Comparison of ENCODE assay signal across 8 cellular contexts in the genomic region with DNA sequence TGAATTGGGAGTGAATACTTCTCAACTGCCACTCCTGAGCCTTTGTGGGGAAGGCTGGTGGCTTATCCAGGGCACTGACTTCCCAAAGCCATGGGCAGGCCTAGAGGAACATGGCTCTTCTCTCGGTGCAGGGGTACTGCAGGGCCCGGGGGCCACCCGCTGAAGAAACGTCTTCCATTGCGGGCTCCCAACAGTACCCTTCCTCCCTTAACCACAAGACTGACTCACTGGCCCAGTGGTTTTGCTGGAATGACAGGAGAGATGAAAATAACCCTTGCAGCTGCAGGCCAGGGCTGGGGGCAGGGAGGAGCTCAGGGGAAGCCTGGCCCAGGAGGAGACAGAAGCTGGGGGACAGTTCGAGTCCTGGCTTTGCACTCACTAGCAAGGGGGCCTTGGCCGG. TPM values are rescaled to one million over a fixed set of nuclear protein-coding genes. Genes with fewer than 3 reads are reported as not detected.
A peak's percentile ranks its signal among the peaks of the same experiment; 100 is the strongest.
DNase-seq lines count a peak whose midpoint lies in the region; TF ChIP-seq lines count a peak whose summit lies in the region.

No MANE protein-coding gene starts in this region.

- H3K4me3 ChIP-seq in CD8-positive, alpha-beta memory T cell (ENCODE audit: low read length) = no peak overlapping the region
- H3K4me3 ChIP-seq in breast epithelium = no peak overlapping the region
- H3K4me3 ChIP-seq in neutrophil (ENCODE audit: low read depth in 1 of 2, low read length in 1 of 2) = no peak overlapping the region
- no peak overlapping the region for H3K4me3 ChIP-seq in BE2C (ENCODE audit: low read depth, low read length)
- H3K4me3 ChIP-seq in mesendoderm (ENCODE audit: low read length) = no peak overlapping the region

- H3K36me3 ChIP-seq in CD8-positive, alpha-beta memory T cell (ENCODE audit: insufficient read depth, low read length) = peaks cover 4% of the 10 kb centered on the region
- no peaks in the 10 kb centered on the region for H3K36me3 ChIP-seq in breast epithelium
- H3K36me3 ChIP-seq in neutrophil = no peaks in the 10 kb centered on the region
- peaks cover 19% of the 10 kb centered on the region for H3K36me3 ChIP-seq in BE2C
- H3K36me3 ChIP-seq in mesendoderm (ENCODE audit: control insufficient read depth, insufficient read depth, low read length) = no peaks in the 10 kb centered on the region

- no peak overlapping the region for H2BK15ac ChIP-seq in mesendoderm (replicated peaks; ENCODE audit: low read depth)

- H2BK5ac ChIP-seq in mesendoderm (ENCODE audit: low read length) = no peak overlapping the region

- H3K79me1 ChIP-seq in mesendoderm (ENCODE audit: low read length) = no peaks in the 10 kb centered on the region

- H3K36me3 Mint-ChIP-seq in CD8-positive, alpha-beta memory T cell = peaks cover 0 to 37% (median 2%) of the 10 kb centered on the region in 3 donors

- no peaks in the 10 kb centered on the region for H3K79me2 ChIP-seq in mesendoderm (ENCODE audit: control insufficient read depth, insufficient read depth, low read length)

- H4K8ac ChIP-seq in mesendoderm (ENCODE audit: low read depth, low read length) = no peak overlapping the region

- H4K5ac ChIP-seq in mesendoderm (ENCODE audit: low read length) = no peak overlapping the region

- POLR2A ChIA-PET in CD8-positive, alpha-beta memory T cell (lab: Charles Lee) = no interaction called here

- TF ChIP-seq POLR2A in breast epithelium (IDR thresholded peaks at IDR 0.05) = no peak

- no peak overlapping the region for H2BK120ac ChIP-seq in mesendoderm (ENCODE audit: low read depth, low read length)

- no CpG with 5 or more reads among the region's 7 CpGs for WGBS in mesendoderm (ENCODE audit: extremely low coverage, insufficient coverage, low lambda C conversion rate)

- peak overlapping the region in 2 of 8 donors; percentile 29 to 45 for H3K27ac Mint-ChIP-seq in CD8-positive, alpha-beta memory T cell

- H3K9me3 ChIP-seq in CD8-positive, alpha-beta memory T cell (ENCODE audit: low read length) = no peaks in the 10 kb centered on the region
- H3K9me3 ChIP-seq in breast epithelium (no peaks in the 10 kb centered on the region), neutrophil (no peaks in the 10 kb centered on the region), BE2C (no peaks in the 10 kb centered on the region)

- intact Hi-C loops in breast epithelium (cut with DNase I; ENCODE audit: low total_unique reads) = no loop called here

- peaks cover 21% of the 10 kb centered on the region for H3K4me1 ChIP-seq in CD8-positive, alpha-beta memory T cell (ENCODE audit: insufficient read depth, low read length)
- H3K4me1 ChIP-seq in breast epithelium = peaks cover 2 to 38% of the 10 kb centered on the region in 2 donors
- H3K4me1 ChIP-seq in neutrophil (ENCODE audit: control insufficient read depth in 1 of 2, insufficient read depth in 1 of 2, low read depth in 1 of 2, low read length in 1 of 2) = peaks cover 34 to 50% of the 10 kb centered on the region in 2 experiments
- H3K4me1 ChIP-seq in BE2C = peaks cover 9% of the 10 kb centered on the region
- no peaks in the 10 kb centered on the region for H3K4me1 ChIP-seq in mesendoderm (ENCODE audit: control insufficient read depth, low read depth, low read length)

- H3K18ac ChIP-seq in mesendoderm (ENCODE audit: low read length) = no peak overlapping the region

- no peak for DNase-seq in CD8-positive, alpha-beta memory T cell
- DNase-seq in NOMO-1 (lab: John Stamatoyannopoulos, UW; ENCODE audit: unreplicated experiment in 2 of 2) (peak; percentile 85 to 94), breast epithelium (ENCODE audit: low spot score in 2 of 2) (peak in 1 of 2 donors; percentile 61), BE2C (no peak), iPS-NIHi7 (ENCODE audit: extremely low spot score) (no peak), anterior cingulate cortex (lab: John Stamatoyannopoulos, UW) (no peak), mesendoderm (no peak)

- no peaks in the 10 kb centered on the region for H3K9me3 Mint-ChIP-seq in CD8-positive, alpha-beta memory T cell

- no peak overlapping the region for H2AK5ac ChIP-seq in mesendoderm (ENCODE audit: low read length)

- peaks cover 13 to 23% (median 14%) of the 10 kb centered on the region in 3 donors for H3K4me1 Mint-ChIP-seq in CD8-positive, alpha-beta memory T cell

- no peak overlapping the region for H3K4ac ChIP-seq in mesendoderm (ENCODE audit: low read depth, low read length)

- H3K56ac ChIP-seq in mesendoderm (ENCODE audit: low read length) = no peak overlapping the region

- CTCF ChIA-PET in CD8-positive, alpha-beta memory T cell (lab: Charles Lee) = interaction anchor here (0.9 to 6.0 kb wide), 6 partner anchors 63 to 179 kb away, joined by 3 to 116 read pairs (median 4); no protein-coding TSS in a partner anchor

- H3K4me2 ChIP-seq in mesendoderm (ENCODE audit: low read length) = no peak overlapping the region

- no peak overlapping the region for H3K4me3 Mint-ChIP-seq in CD8-positive, alpha-beta memory T cell

- no peak overlapping the region for H3K23ac ChIP-seq in mesendoderm (ENCODE audit: low read length)

- H3K9ac ChIP-seq in mesendoderm (ENCODE audit: low read length) = no peak overlapping the region

- H3K27me3 Mint-ChIP-seq in CD8-positive, alpha-beta memory T cell = no peaks in the 10 kb centered on the region

- TF ChIP-seq CTCF in breast epithelium (IDR thresholded peaks at IDR 0.05) (no peak), neutrophil (IDR thresholded peaks at IDR 0.05) (no peak), BE2C (IDR thresholded peaks at IDR 0.05; ENCODE audit: low read depth, low read length) (no peak)

- no peaks in the 10 kb centered on the region for H3K27me3 ChIP-seq in CD8-positive, alpha-beta memory T cell (ENCODE audit: insufficient read depth, low read length, poor library complexity, severe bottlenecking)
- H3K27me3 ChIP-seq in breast epithelium (no peaks in the 10 kb centered on the region), neutrophil (no peaks in the 10 kb centered on the region), BE2C (no peaks in the 10 kb centered on the region), mesendoderm (ENCODE audit: insufficient read depth, low read length, poor library complexity) (no peaks in the 10 kb centered on the region)

- H3K27ac ChIP-seq in CD8-positive, alpha-beta memory T cell (ENCODE audit: low read depth, low read length) = peak overlapping the region; percentile 20
- H3K27ac ChIP-seq in breast epithelium = peak overlapping the region; percentile 93 to 98
- peak overlapping the region; percentile 58 for H3K27ac ChIP-seq in neutrophil
- H3K27ac ChIP-seq in mesendoderm (ENCODE audit: low read depth, low read length) = no peak overlapping the region

RNA-seq across cellular contexts. Expression of gene TXN2, which starts 13.5 kb away (rescaled TPM):
- 100 to 1,000 TPM; 122 to 126 TPM for total RNA-seq in CD8-positive, alpha-beta memory T cell
- polyA plus RNA-seq in CD8-positive, alpha-beta memory T cell = 127 TPM
- total RNA-seq in breast epithelium = 10 to 100 TPM; 52.3 to 71.1 (median 58.1) TPM
- 356 TPM for polyA plus RNA-seq in BE2C (2012; ENCODE audit: insufficient read depth, insufficient read length, low read depth)
- polyA plus RNA-seq in mesendoderm (2013, experiment 1 of 2) = 46.4 TPM
- 47.9 TPM for polyA plus RNA-seq in mesendoderm (2013, experiment 2 of 2)

RNA-seq across cellular contexts. Expression of gene FOXRED2, which starts 38.9 kb away (rescaled TPM):
- total RNA-seq in CD8-positive, alpha-beta memory T cell = 10 to 100 TPM; 23.7 to 27.6 TPM
- polyA plus RNA-seq in CD8-positive, alpha-beta memory T cell = 1.8 TPM
- total RNA-seq in breast epithelium = 1 to 10 TPM; 4.9 to 9.9 (median 6.1) TPM
- 19.5 TPM for polyA plus RNA-seq in BE2C (2012; ENCODE audit: insufficient read depth, insufficient read length, low read depth)
- 11.4 TPM for polyA plus RNA-seq in mesendoderm (2013, experiment 1 of 2)
- polyA plus RNA-seq in mesendoderm (2013, experiment 2 of 2) = 11.7 TPM

Comparison
In these comparisons a context has a peak if more than half of its experiments do, and no peak if none do; other contexts are left out.
1. DNase-seq: peak in NOMO-1 (2 of 2); none in CD8-positive, alpha-beta memory T cell (0 of 5), BE2C (single experiment), iPS-NIHi7 (single experiment), anterior cingulate cortex (0 of 58) and mesendoderm (single experiment).